In genomic region chr9:119167267-119167666, GRCh38 we compare ENCODE assay signal across 8 cellular contexts.
"Had no signal": no experiment of that assay in that cellular context is flagged by ENCODE, and none has a peak within 500 bp of the region (broad histone marks: within the 10 kb centered on the region; RNA-seq: fewer than 3 reads in every experiment).

No MANE protein-coding gene starts in this region.

- H3K4me3 ChIP-seq: GM12878 had no signal

- FAIRE-seq: G401.6, GM12878, GM12891, GM12892, GM18507, GM19239 had no signal

- DNase-seq: GDM1, GF-D8 had no signal
